Comparison of ENCODE assay signal across 24 cellular contexts in genomic region chr6:157283900-157284737, GRCh38.
"Had no signal": no experiment of that assay in that cellular context is flagged by ENCODE, and none has a peak within 500 bp of the region (broad histone marks: within the 10 kb centered on the region; RNA-seq: fewer than 3 reads in every experiment).

No MANE protein-coding gene starts in this region.

- H3K27ac ChIP-seq: coronary artery, esophagus squamous epithelium, lower lobe of right lung, right lobe of liver, testis, tibial artery had no signal

- H3K9me3 ChIP-seq: esophagus squamous epithelium, lower lobe of right lung, pancreas, right lobe of liver, testis, tibial artery had no signal

- H3K4me3 ChIP-seq: coronary artery, esophagus squamous epithelium, lower lobe of right lung, pancreas, right lobe of liver, smooth muscle cell, testis, tibial artery had no signal

- H3K27me3 ChIP-seq: esophagus squamous epithelium, pancreas, right lobe of liver, testis, tibial artery had no signal

- H3K36me3 ChIP-seq: lower lobe of right lung, pancreas, right lobe of liver had no signal

- FAIRE-seq: endometrium, frontal cortex, keratinocyte, pancreas had no signal

- ATAC-seq: left ventricle myocardium superior; lower lobe of right lung; stimulated activated memory B cell treated with anti-CD40 and anti-IgM and Interleukin-4, amounts not matched to agents 10 μg/mL and 1 μg/mL and 100 μg/mL, for 72 hours had no signal

- DNase-seq: dermis blood vessel endothelial cell; effector memory CD4-positive, alpha-beta T cell; erythroblast; esophagus squamous epithelium; hypothalamus; immature natural killer cell; left ventricle myocardium superior; lower lobe of right lung; natural killer cell; occipital lobe; right lobe of liver; stimulated activated CD4-positive, alpha-beta T cell treated with anti-CD3 and anti-CD28 coated beads, Interleukin-2, amount 100 ng/mL, for 24 hours; stimulated activated CD4-positive, alpha-beta T cell treated with anti-CD3 and anti-CD28 coated beads, Interleukin-4, amount 100 ng/mL, for 24 hours; stimulated activated naive CD8-positive, alpha-beta T cell treated with anti-CD3 and anti-CD28 coated beads, Interleukin-15, Interleukin-2, amounts not matched to agents 100 U/mL and 50 U/mL, for 24 hours; substantia nigra; testis; tibial artery had no signal

- H3K4me1 ChIP-seq: esophagus squamous epithelium, lower lobe of right lung, right lobe of liver, testis, tibial artery had no signal

- H3K4me2 ChIP-seq: smooth muscle cell had no signal
